In the genomic region with DNA sequence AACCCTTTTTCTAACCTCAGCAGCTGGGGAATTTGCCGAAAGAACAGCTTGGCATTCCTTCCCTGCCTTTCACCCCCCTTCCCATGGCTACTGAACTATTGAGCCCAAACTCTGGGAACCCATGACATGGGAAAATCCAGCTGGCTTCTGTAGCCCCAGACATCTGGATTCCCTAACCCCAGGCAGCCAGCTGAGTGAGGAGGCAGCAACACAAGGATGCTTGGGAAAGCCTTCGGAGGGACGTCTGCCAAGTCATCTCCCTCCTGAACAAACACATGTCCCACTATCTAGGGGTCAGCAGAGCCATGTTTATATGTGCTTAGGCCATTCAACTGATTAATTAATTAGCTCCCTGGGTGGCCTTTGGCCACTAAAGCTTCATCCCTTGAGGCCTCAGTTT, we compare ENCODE assay signal across 22 cellular contexts. TPM values are rescaled to one million over a fixed set of nuclear protein-coding genes. Genes with fewer than 3 reads are reported as not detected.
DNase-seq lines count a peak whose midpoint lies in the region; ATAC-seq and TF ChIP-seq lines count a peak whose summit lies in the region.
"Had no signal": no experiment of that assay in that cellular context is flagged by ENCODE, and none has a peak within 500 bp of the region (broad histone marks: within the 10 kb centered on the region; RNA-seq: fewer than 3 reads in every experiment).

No MANE protein-coding gene starts in this region.

- H3K4me3 ChIP-seq in gastroesophageal sphincter (no peak overlapping the region), subcutaneous abdominal adipose tissue (ENCODE audit: low read depth in 1 of 5, low read length in 5 of 5) (no peak overlapping the region)
- H3K4me3 ChIP-seq: SK-N-MC, vagina had no signal

- H3K9ac ChIP-seq in subcutaneous abdominal adipose tissue (ENCODE audit: low read length in 5 of 5): peak overlapping the region in 1 of 5 donors; percentile 65

- no peak for TF ChIP-seq CTCF in gastroesophageal sphincter (IDR thresholded peaks at IDR 0.05)

- DNase-seq in medulla oblongata (ENCODE audit: extremely low spot score) (peak; percentile 17), NCI-H2196 (lab: John Stamatoyannopoulos, UW; ENCODE audit: unreplicated experiment) (no peak)
- DNase-seq: activated CD4-positive, alpha-beta T cell treated with anti-CD3 and anti-CD28 coated beads, Interleukin-2, amount 10 ng/mL, durations not matched to agents 7 days and 5 days; activated T-cell treated with anti-CD3 and anti-CD28 coated beads, Interleukin-2, amount 50 U/mL, for 1 hour; cerebellar nuclear complex; head of caudate nucleus; HFFc6; KG1; natural killer cell; NCI-H1436; OCI-M1; stimulated activated naive CD4-positive, alpha-beta T cell had no signal

- H3K4me1 ChIP-seq in gastroesophageal sphincter: peaks cover 0 to 30% (median 10%) of the 10 kb centered on the region in 3 donors
- peaks cover 19 to 88% (median 40%) of the 10 kb centered on the region in 5 donors for H3K4me1 ChIP-seq in subcutaneous abdominal adipose tissue (ENCODE audit: control insufficient read depth in 5 of 5, insufficient read depth in 5 of 5, low read length in 5 of 5)

- 7 to 42% methylated on average over 2 of the region's 3 CpGs for WGBS in gastroesophageal sphincter (ENCODE audit: low coverage in 1 of 2), 2 donors

- TF ChIP-seq POLR2A in gastroesophageal sphincter (IDR thresholded peaks at IDR 0.05): no peak

- no peaks in the 10 kb centered on the region for H3K36me3 ChIP-seq in gastroesophageal sphincter
- no peaks in the 10 kb centered on the region for H3K36me3 ChIP-seq in subcutaneous abdominal adipose tissue (ENCODE audit: control insufficient read depth in 5 of 5, insufficient read depth in 5 of 5, low read length in 5 of 5)
- H3K36me3 ChIP-seq: vagina had no signal

- H3K27me3 ChIP-seq in gastroesophageal sphincter (peaks cover 15% of the 10 kb centered on the region), subcutaneous abdominal adipose tissue (ENCODE audit: control insufficient read depth in 5 of 5, insufficient read depth in 4 of 5, low read length in 5 of 5) (peaks cover 0 to 12% (median 6%) of the 10 kb centered on the region in 5 donors)
- H3K27me3 ChIP-seq: vagina had no signal

- H3K27ac ChIP-seq in gastroesophageal sphincter (peak overlapping the region in 1 of 4 donors; percentile 17), subcutaneous abdominal adipose tissue (ENCODE audit: low read depth, low read length) (peak overlapping the region; percentile 68)
- H3K27ac ChIP-seq: C4-2B, SK-N-MC, vagina had no signal

- H3K9me3 ChIP-seq in gastroesophageal sphincter: no peaks in the 10 kb centered on the region
- no peaks in the 10 kb centered on the region for H3K9me3 ChIP-seq in subcutaneous abdominal adipose tissue (ENCODE audit: control insufficient read depth in 5 of 5, low read length in 5 of 5)
- H3K9me3 ChIP-seq: vagina had no signal

- no peak for ATAC-seq in SK-N-SH treated with all-trans-retinoic acid at 6 μM for 48 hours
- peak; percentile 70 for ATAC-seq in gastroesophageal sphincter
- ATAC-seq in GM21526 (IDR thresholded peaks at IDR 0.05; ENCODE audit: low FRiP score, unreplicated experiment): no peak
- no peak for ATAC-seq in HG03342 (IDR thresholded peaks at IDR 0.05; ENCODE audit: unreplicated experiment)
- ATAC-seq: natural killer cell had no signal

- no peak for TF ChIP-seq EP300 in gastroesophageal sphincter (IDR thresholded peaks at IDR 0.05)

TF ChIP-seq in SK-N-SH treated with all-trans-retinoic acid at 6 μM for 48 hours, 23 proteins besides CTCF, POLR2A, EP300 and RAD21:
- TF ChIP-seq TOX (CRISPR knock-in tag; IDR thresholded peaks at IDR 0.05; ENCODE audit: borderline replicate concordance): no peak
- peak; percentile 14; the same call in 1 of the 2 replicates for TF ChIP-seq TCF4 (CRISPR knock-in tag; IDR thresholded peaks at IDR 0.05; ENCODE audit: borderline replicate concordance)

RNA-seq across cellular contexts. Expression of a gene that starts 21.6 kb away (rescaled TPM):
- under 1 TPM in 2 of 4 donors, not detected in 2; 0.12 to 0.13 TPM for total RNA-seq in gastroesophageal sphincter
- total RNA-seq: activated CD4-positive, alpha-beta T cell treated with anti-CD3 and anti-CD28 coated beads, Interleukin-2, amount 10 ng/mL, durations not matched to agents 7 days and 5 days; HFFc6; natural killer cell; NCI-H460 had no signal

RNA-seq across cellular contexts. Expression of a gene that starts 33.7 kb away (rescaled TPM):
- 1 to 10 TPM; 2.2 to 3.7 (median 2.4) TPM for total RNA-seq in gastroesophageal sphincter
- total RNA-seq: activated CD4-positive, alpha-beta T cell treated with anti-CD3 and anti-CD28 coated beads, Interleukin-2, amount 10 ng/mL, durations not matched to agents 7 days and 5 days; HFFc6; kidney epithelial cell; NCI-H460 had no signal
